1 cellular context compared by ENCODE assay signal in genomic region chr13:44404261-44405139, GRCh38.
A peak's percentile ranks its signal among the peaks of the same experiment; 100 is the strongest.
TF ChIP-seq lines count a peak whose summit lies in the region.

No MANE protein-coding gene starts in this region.

TF ChIP-seq in HepG2, 621 proteins besides CTCF, POLR2A, EP300 and RAD21 (continued from another document and continues in another):
- TF ChIP-seq, protein P1, sequence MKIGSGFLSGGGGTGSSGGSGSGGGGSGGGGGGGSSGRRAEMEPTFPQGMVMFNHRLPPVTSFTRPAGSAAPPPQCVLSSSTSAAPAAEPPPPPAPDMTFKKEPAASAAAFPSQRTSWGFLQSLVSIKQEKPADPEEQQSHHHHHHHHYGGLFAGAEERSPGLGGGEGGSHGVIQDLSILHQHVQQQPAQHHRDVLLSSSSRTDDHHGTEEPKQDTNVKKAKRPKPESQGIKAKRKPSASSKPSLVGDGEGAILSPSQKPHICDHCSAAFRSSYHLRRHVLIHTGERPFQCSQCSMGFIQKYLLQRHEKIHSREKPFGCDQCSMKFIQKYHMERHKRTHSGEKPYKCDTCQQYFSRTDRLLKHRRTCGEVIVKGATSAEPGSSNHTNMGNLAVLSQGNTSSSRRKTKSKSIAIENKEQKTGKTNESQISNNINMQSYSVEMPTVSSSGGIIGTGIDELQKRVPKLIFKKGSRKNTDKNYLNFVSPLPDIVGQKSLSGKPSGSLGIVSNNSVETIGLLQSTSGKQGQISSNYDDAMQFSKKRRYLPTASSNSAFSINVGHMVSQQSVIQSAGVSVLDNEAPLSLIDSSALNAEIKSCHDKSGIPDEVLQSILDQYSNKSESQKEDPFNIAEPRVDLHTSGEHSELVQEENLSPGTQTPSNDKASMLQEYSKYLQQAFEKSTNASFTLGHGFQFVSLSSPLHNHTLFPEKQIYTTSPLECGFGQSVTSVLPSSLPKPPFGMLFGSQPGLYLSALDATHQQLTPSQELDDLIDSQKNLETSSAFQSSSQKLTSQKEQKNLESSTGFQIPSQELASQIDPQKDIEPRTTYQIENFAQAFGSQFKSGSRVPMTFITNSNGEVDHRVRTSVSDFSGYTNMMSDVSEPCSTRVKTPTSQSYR (CRISPR knock-in tag; IDR thresholded peaks at IDR 0.05; ENCODE audit: borderline replicate concordance): peak; percentile 89
- TF ChIP-seq REPIN1 (CRISPR knock-in tag; IDR thresholded peaks at IDR 0.05; ENCODE audit: borderline replicate concordance, low read depth): peak; percentile 71
- no peak for TF ChIP-seq CCAR2 (optimal IDR thresholded peaks at IDR 0.05; ENCODE audit: low read depth, low read length)
- TF ChIP-seq ZNF143 (CRISPR knock-in tag; IDR thresholded peaks at IDR 0.05): 0 out of 2 replicates have a peak, but pooled peaks have one; percentile 23
- TF ChIP-seq RBM22 (optimal IDR thresholded peaks at IDR 0.05; ENCODE audit: low read length): no peak
- TF ChIP-seq GATAD2A (CRISPR knock-in tag; IDR thresholded peaks at IDR 0.05): peak; percentile 92
- TF ChIP-seq NR2C2 (CRISPR knock-in tag; IDR thresholded peaks at IDR 0.05; ENCODE audit: borderline replicate concordance): peak; percentile 59; the same call in 1 of the 2 replicates
- TF ChIP-seq HBP1 (CRISPR knock-in tag; IDR thresholded peaks at IDR 0.05; ENCODE audit: low read depth): 0 out of 2 replicates have a peak, but pooled peaks have one; percentile 37
- TF ChIP-seq ZBTB7B (CRISPR knock-in tag; IDR thresholded peaks at IDR 0.05): peak; percentile 71; the same call in 1 of the 2 replicates
- no peak for TF ChIP-seq PAWR (CRISPR knock-in tag; IDR thresholded peaks at IDR 0.05; ENCODE audit: borderline replicate concordance)
- TF ChIP-seq, protein P2, sequence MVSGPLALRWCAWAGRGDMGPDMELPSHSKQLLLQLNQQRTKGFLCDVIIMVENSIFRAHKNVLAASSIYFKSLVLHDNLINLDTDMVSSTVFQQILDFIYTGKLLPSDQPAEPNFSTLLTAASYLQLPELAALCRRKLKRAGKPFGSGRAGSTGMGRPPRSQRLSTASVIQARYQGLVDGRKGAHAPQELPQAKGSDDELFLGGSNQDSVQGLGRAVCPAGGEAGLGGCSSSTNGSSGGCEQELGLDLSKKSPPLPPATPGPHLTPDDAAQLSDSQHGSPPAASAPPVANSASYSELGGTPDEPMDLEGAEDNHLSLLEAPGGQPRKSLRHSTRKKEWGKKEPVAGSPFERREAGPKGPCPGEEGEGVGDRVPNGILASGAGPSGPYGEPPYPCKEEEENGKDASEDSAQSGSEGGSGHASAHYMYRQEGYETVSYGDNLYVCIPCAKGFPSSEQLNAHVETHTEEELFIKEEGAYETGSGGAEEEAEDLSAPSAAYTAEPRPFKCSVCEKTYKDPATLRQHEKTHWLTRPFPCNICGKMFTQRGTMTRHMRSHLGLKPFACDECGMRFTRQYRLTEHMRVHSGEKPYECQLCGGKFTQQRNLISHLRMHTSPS (CRISPR knock-in tag; IDR thresholded peaks at IDR 0.05; ENCODE audit: low read depth): peak; percentile 85
- TF ChIP-seq ZNF292 (CRISPR knock-in tag; IDR thresholded peaks at IDR 0.05; ENCODE audit: borderline replicate concordance, low read depth): peak; percentile 96; the same call in 1 of the 2 replicates
- TF ChIP-seq, protein P3, sequence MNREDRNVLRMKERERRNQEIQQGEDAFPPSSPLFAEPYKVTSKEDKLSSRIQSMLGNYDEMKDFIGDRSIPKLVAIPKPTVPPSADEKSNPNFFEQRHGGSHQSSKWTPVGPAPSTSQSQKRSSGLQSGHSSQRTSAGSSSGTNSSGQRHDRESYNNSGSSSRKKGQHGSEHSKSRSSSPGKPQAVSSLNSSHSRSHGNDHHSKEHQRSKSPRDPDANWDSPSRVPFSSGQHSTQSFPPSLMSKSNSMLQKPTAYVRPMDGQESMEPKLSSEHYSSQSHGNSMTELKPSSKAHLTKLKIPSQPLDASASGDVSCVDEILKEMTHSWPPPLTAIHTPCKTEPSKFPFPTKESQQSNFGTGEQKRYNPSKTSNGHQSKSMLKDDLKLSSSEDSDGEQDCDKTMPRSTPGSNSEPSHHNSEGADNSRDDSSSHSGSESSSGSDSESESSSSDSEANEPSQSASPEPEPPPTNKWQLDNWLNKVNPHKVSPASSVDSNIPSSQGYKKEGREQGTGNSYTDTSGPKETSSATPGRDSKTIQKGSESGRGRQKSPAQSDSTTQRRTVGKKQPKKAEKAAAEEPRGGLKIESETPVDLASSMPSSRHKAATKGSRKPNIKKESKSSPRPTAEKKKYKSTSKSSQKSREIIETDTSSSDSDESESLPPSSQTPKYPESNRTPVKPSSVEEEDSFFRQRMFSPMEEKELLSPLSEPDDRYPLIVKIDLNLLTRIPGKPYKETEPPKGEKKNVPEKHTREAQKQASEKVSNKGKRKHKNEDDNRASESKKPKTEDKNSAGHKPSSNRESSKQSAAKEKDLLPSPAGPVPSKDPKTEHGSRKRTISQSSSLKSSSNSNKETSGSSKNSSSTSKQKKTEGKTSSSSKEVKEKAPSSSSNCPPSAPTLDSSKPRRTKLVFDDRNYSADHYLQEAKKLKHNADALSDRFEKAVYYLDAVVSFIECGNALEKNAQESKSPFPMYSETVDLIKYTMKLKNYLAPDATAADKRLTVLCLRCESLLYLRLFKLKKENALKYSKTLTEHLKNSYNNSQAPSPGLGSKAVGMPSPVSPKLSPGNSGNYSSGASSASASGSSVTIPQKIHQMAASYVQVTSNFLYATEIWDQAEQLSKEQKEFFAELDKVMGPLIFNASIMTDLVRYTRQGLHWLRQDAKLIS (CRISPR knock-in tag; IDR thresholded peaks at IDR 0.05): no peak
- TF ChIP-seq ZNF251 (CRISPR knock-in tag; IDR thresholded peaks at IDR 0.05): 0 out of 2 replicates have a peak, but pooled peaks have one; percentile 0
- TF ChIP-seq HOXD1 (CRISPR knock-in tag; IDR thresholded peaks at IDR 0.05): 0 out of 2 replicates have a peak, but pooled peaks have one; percentile 29
- peak; percentile 79 for TF ChIP-seq ZMYM4 (CRISPR knock-in tag; IDR thresholded peaks at IDR 0.05)
- TF ChIP-seq CHCHD3 (CRISPR knock-in tag; IDR thresholded peaks at IDR 0.05): no peak
- TF ChIP-seq ZNF672 (CRISPR knock-in tag; IDR thresholded peaks at IDR 0.05): no peak
- TF ChIP-seq, protein P4, sequence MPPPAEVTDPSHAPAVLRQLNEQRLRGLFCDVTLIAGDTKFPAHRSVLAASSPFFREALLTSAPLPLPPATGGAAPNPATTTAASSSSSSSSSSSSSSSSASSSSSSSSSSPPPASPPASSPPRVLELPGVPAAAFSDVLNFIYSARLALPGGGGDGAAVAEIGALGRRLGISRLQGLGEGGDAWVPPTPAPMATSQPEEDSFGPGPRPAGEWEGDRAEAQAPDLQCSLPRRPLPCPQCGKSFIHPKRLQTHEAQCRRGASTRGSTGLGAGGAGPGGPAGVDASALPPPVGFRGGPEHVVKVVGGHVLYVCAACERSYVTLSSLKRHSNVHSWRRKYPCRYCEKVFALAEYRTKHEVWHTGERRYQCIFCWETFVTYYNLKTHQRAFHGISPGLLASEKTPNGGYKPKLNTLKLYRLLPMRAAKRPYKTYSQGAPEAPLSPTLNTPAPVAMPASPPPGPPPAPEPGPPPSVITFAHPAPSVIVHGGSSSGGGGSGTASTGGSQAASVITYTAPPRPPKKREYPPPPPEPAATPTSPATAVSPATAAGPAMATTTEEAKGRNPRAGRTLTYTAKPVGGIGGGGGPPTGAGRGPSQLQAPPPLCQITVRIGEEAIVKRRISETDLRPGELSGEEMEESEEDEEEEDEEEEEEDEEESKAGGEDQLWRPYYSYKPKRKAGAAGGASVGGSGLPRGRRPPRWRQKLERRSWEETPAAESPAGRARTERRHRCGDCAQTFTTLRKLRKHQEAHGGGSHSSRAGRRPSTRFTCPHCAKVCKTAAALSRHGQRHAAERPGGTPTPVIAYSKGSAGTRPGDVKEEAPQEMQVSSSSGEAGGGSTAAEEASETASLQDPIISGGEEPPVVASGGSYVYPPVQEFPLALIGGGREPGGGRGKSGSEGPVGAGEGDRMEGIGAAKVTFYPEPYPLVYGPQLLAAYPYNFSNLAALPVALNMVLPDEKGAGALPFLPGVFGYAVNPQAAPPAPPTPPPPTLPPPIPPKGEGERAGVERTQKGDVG (CRISPR knock-in tag; IDR thresholded peaks at IDR 0.05; ENCODE audit: borderline replicate concordance): peak; percentile 61; the same call in 1 of the 2 replicates
- TF ChIP-seq ZNF34 (CRISPR knock-in tag; IDR thresholded peaks at IDR 0.05; ENCODE audit: borderline replicate concordance): no peak
- TF ChIP-seq SYNCRIP (IDR thresholded peaks at IDR 0.05; ENCODE audit: insufficient read depth, low read depth, low read length): no peak
- TF ChIP-seq ZNF629 (CRISPR knock-in tag; conservative IDR thresholded peaks at IDR 0.05): 0 out of 2 replicates have a peak, but pooled peaks have one; percentile 21
- no peak for TF ChIP-seq POLR2AphosphoS2 (IDR thresholded peaks at IDR 0.05; ENCODE audit: low read depth, low read length)
- TF ChIP-seq TFDP2 (CRISPR knock-in tag; IDR thresholded peaks at IDR 0.05): 0 out of 2 replicates have a peak, but pooled peaks have one; percentile 52
- TF ChIP-seq ASH2L (IDR thresholded peaks at IDR 0.05; ENCODE audit: insufficient read length, low read depth, low read length): peak; percentile 87
- TF ChIP-seq EED (CRISPR knock-in tag; IDR thresholded peaks at IDR 0.05): 0 out of 2 replicates have a peak, but pooled peaks have one; percentile 43
- peak; percentile 80 for TF ChIP-seq PPARG (CRISPR knock-in tag; conservative IDR thresholded peaks at IDR 0.05)
- 0 out of 2 replicates have a peak, but pooled peaks have one; percentile 44 for TF ChIP-seq KLF6 (CRISPR knock-in tag; IDR thresholded peaks at IDR 0.05)
- TF ChIP-seq ZNF383 (CRISPR knock-in tag; IDR thresholded peaks at IDR 0.05; ENCODE audit: borderline replicate concordance): no peak
- TF ChIP-seq ZHX1 (CRISPR knock-in tag; IDR thresholded peaks at IDR 0.05; ENCODE audit: low read depth): peak; percentile 37; the same call in 1 of the 2 replicates
- TF ChIP-seq ZNF713 (CRISPR knock-in tag; IDR thresholded peaks at IDR 0.05): 0 out of 2 replicates have a peak, but pooled peaks have one; percentile 45
- TF ChIP-seq ZBTB33 (CRISPR knock-in tag; IDR thresholded peaks at IDR 0.05): peak; percentile 56; the same call in 1 of the 2 replicates
- TF ChIP-seq SRF (IDR thresholded peaks at IDR 0.05; ENCODE audit: low read depth, low read length): no peak
